ENCODE assay signal across 20 cellular contexts in the genomic region with DNA sequence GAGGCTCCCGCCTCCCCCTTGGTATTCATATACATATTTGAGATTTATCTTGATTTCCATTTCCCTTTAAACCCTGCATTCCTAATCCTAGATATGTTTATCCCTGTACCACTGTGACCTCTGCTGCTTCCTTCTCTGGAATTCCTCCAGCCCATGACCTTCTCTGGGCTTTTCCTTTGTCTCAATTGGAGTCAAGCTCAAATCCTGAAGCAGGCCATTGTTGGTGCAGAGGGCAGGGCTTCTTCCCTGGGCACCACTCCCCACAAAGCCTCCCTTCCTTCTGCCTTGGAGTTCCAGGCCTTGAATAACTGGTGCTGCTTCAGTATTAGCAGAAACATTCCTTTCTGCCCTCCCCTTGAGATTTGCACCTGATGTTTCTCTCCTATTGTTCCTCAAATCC.
A peak's percentile ranks its signal among the peaks of the same experiment; 100 is the strongest.
DNase-seq lines count a peak whose midpoint lies in the region; ATAC-seq and TF ChIP-seq lines count a peak whose summit lies in the region.
"Had no signal": no experiment of that assay in that cellular context is flagged by ENCODE, and none has a peak within 500 bp of the region (broad histone marks: within the 10 kb centered on the region; RNA-seq: fewer than 3 reads in every experiment).

No MANE protein-coding gene starts in this region.

- intact Hi-C loops in left ventricle myocardium inferior (cut with micrococcal nuclease), result no loop called here

- H3K4me1 ChIP-seq in HAP-1 (peaks cover 20% of the 10 kb centered on the region), left ventricle myocardium inferior (peaks cover 29% of the 10 kb centered on the region)

- no peak for ATAC-seq in HG03521 (IDR thresholded peaks at IDR 0.05; ENCODE audit: unreplicated experiment)

- no peaks in the 10 kb centered on the region for H3K27me3 ChIP-seq in HAP-1 (ENCODE audit: low read depth)
- H3K27me3 ChIP-seq in left ventricle myocardium inferior (ENCODE audit: low read depth), result no peaks in the 10 kb centered on the region

- no peaks in the 10 kb centered on the region for H3K36me3 ChIP-seq in HAP-1 (replicated peaks)
- H3K36me3 ChIP-seq in left ventricle myocardium inferior, result no peaks in the 10 kb centered on the region

- H3K9me3 Mint-ChIP-seq in osteocyte (ENCODE audit: unreplicated experiment), result no peaks in the 10 kb centered on the region
- H3K9me3 Mint-ChIP-seq: H9 had no signal

- H3K4me1 Mint-ChIP-seq in osteocyte (ENCODE audit: unreplicated experiment), result no peaks in the 10 kb centered on the region

- H3K27ac ChIP-seq in left ventricle myocardium inferior (replicated peaks), result peak overlapping the region; percentile 59
- H3K27ac ChIP-seq: KMS-11 had no signal

- H3K4me3 ChIP-seq in HAP-1, result no peak overlapping the region
- H3K4me3 ChIP-seq in left ventricle myocardium inferior, result no peak overlapping the region

- no peaks in the 10 kb centered on the region for H3K9me3 ChIP-seq in HAP-1
- H3K9me3 ChIP-seq in left ventricle myocardium inferior (replicated peaks), result no peaks in the 10 kb centered on the region

- TF ChIP-seq CTCF in left ventricle myocardium inferior (IDR thresholded peaks at IDR 0.05; ENCODE audit: borderline replicate concordance) (no peak), osteocyte (IDR thresholded peaks at IDR 0.05) (no peak), GM20000 (IDR thresholded peaks at IDR 0.05; ENCODE audit: extremely low read depth, missing control alignments) (no peak)

- DNase-seq in HAP-1 (ENCODE audit: low spot score in 2 of 2) (peak; percentile 71 to 72), SK-MEL-5 (ENCODE audit: low read depth, low spot score) (peak; percentile 6), left ventricle myocardium inferior (no peak), osteocyte (ENCODE audit: extremely low spot score, unreplicated experiment) (peak; percentile 34), COLO668 (lab: John Stamatoyannopoulos, UW; ENCODE audit: unreplicated experiment) (no peak), GM20000 (ENCODE audit: low spot score) (no peak)
- no peak for DNase-seq in central memory CD4-positive, alpha-beta T cell
- DNase-seq: ACHN; C1 segment of cervical spinal cord; DMS79 treated with DMSO at 0.1 percent for 48 hours; H9; MV-4-11; NCI-H1694 treated with DMSO at 0.1 percent for 48 hours; NCI-H510A; NCI-H748 treated with DMSO at 0.1 percent for 48 hours; NK-92 treated with Interleukin-12 subunit alpha and Interleukin-12 subunit beta, amount 100 ng/mL, for 24 hours; OCI-M1; SIG-M5 had no signal

- no peak overlapping the region for H3K27ac Mint-ChIP-seq in osteocyte (ENCODE audit: unreplicated experiment)

- H3K27me3 Mint-ChIP-seq in osteocyte (ENCODE audit: unreplicated experiment), result peaks cover 6% of the 10 kb centered on the region

- no peak overlapping the region for H3K4me3 Mint-ChIP-seq in osteocyte (ENCODE audit: unreplicated experiment)
- H3K4me3 Mint-ChIP-seq: H9 had no signal

- in situ Hi-C loops in HAP-1 (cut with MboI; ENCODE audit: low sequenced_read_pairs) (no loop called here), SK-MEL-5 (cut with HindIII; ENCODE audit: low pct_unique_long_range_greater_than_20kb, low sequenced_read_pairs) (no loop called here)

- H3K36me3 Mint-ChIP-seq in osteocyte (ENCODE audit: unreplicated experiment), result no peaks in the 10 kb centered on the region

Comparison
In these comparisons a context has a peak if more than half of its experiments do, and no peak if none do; other contexts are left out.
1. DNase-seq: peak in HAP-1 (2 of 2), SK-MEL-5 (single experiment) and osteocyte (single experiment); none in left ventricle myocardium inferior (single experiment), COLO668 (single experiment), central memory CD4-positive, alpha-beta T cell (single experiment) and GM20000 (single experiment).